1 cellular context compared by ENCODE assay signal in the genomic region with DNA sequence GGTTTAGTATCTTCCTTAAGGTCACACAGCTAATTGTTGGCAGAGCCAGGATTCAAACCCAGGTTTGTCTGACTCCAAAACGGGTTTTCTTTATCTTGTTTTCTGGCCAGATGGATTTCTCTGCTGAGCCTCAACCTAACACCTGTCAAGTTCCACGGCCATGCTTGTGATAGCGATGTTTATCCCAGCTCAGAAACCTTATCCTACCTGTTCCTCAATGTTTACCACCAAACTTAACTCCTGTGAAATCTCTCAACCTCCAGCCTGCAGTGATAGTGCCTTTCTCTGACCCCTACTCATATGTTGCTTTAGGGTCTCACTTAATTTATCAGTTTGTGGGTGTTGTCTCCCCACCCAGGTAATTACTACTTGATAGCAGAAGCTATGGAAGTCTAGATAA.
TF ChIP-seq lines count a peak whose summit lies in the region.

No MANE protein-coding gene starts in this region.

TF ChIP-seq in GM23338, 12 proteins besides CTCF, POLR2A, EP300 and RAD21 (continued from another document):
- TF ChIP-seq REST (IDR thresholded peaks at IDR 0.05; ENCODE audit: unreplicated experiment) (no peak), POLR2AphosphoS5 (IDR thresholded peaks at IDR 0.05; ENCODE audit: low read depth) (no peak), ZNF114 (CRISPR knock-in tag; IDR thresholded peaks at IDR 0.05) (no peak), JUNB (IDR thresholded peaks at IDR 0.05; ENCODE audit: unreplicated experiment) (no peak), EZH2 (IDR thresholded peaks at IDR 0.05; ENCODE audit: low read depth, unreplicated experiment) (no peak), CREB1 (CRISPR knock-in tag; IDR thresholded peaks at IDR 0.05; ENCODE audit: low read depth) (no peak), STAT1 (IDR thresholded peaks at IDR 0.05; ENCODE audit: unreplicated experiment) (no peak), NANOG (IDR thresholded peaks at IDR 0.05; ENCODE audit: borderline replicate concordance) (no peak)
- TF ChIP-seq, protein P1, sequence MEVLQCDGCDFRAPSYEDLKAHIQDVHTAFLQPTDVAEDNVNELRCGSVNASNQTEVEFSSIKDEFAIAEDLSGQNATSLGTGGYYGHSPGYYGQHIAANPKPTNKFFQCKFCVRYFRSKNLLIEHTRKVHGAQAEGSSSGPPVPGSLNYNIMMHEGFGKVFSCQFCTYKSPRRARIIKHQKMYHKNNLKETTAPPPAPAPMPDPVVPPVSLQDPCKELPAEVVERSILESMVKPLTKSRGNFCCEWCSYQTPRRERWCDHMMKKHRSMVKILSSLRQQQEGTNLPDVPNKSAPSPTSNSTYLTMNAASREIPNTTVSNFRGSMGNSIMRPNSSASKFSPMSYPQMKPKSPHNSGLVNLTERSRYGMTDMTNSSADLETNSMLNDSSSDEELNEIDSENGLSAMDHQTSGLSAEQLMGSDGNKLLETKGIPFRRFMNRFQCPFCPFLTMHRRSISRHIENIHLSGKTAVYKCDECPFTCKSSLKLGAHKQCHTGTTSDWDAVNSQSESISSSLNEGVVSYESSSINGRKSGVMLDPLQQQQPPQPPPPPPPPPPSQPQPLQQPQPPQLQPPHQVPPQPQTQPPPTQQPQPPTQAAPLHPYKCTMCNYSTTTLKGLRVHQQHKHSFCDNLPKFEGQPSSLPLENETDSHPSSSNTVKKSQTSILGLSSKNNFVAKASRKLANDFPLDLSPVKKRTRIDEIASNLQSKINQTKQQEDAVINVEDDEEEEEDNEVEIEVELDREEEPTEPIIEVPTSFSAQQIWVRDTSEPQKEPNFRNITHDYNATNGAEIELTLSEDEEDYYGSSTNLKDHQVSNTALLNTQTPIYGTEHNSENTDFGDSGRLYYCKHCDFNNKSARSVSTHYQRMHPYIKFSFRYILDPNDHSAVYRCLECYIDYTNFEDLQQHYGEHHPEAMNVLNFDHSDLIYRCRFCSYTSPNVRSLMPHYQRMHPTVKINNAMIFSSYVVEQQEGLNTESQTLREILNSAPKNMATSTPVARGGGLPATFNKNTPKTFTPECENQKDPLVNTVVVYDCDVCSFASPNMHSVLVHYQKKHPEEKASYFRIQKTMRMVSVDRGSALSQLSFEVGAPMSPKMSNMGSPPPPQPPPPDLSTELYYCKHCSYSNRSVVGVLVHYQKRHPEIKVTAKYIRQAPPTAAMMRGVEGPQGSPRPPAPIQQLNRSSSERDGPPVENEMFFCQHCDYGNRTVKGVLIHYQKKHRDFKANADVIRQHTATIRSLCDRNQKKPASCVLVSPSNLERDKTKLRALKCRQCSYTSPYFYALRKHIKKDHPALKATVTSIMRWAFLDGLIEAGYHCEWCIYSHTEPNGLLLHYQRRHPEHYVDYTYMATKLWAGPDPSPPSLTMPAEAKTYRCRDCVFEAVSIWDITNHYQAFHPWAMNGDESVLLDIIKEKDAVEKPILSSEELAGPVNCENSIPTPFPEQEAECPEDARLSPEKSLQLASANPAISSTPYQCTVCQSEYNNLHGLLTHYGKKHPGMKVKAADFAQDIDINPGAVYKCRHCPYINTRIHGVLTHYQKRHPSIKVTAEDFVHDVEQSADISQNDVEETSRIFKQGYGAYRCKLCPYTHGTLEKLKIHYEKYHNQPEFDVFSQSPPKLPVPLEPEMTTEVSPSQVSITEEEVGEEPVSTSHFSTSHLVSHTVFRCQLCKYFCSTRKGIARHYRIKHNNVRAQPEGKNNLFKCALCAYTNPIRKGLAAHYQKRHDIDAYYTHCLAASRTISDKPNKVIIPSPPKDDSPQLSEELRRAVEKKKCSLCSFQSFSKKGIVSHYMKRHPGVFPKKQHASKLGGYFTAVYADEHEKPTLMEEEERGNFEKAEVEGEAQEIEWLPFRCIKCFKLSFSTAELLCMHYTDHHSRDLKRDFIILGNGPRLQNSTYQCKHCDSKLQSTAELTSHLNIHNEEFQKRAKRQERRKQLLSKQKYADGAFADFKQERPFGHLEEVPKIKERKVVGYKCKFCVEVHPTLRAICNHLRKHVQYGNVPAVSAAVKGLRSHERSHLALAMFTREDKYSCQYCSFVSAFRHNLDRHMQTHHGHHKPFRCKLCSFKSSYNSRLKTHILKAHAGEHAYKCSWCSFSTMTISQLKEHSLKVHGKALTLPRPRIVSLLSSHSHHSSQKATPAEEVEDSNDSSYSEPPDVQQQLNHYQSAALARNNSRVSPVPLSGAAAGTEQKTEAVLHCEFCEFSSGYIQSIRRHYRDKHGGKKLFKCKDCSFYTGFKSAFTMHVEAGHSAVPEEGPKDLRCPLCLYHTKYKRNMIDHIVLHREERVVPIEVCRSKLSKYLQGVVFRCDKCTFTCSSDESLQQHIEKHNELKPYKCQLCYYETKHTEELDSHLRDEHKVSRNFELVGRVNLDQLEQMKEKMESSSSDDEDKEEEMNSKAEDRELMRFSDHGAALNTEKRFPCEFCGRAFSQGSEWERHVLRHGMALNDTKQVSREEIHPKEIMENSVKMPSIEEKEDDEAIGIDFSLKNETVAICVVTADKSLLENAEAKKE (CRISPR knock-in tag; IDR thresholded peaks at IDR 0.05): no peak
